Comparison of ENCODE assay signal across 14 cellular contexts in the genomic region with DNA sequence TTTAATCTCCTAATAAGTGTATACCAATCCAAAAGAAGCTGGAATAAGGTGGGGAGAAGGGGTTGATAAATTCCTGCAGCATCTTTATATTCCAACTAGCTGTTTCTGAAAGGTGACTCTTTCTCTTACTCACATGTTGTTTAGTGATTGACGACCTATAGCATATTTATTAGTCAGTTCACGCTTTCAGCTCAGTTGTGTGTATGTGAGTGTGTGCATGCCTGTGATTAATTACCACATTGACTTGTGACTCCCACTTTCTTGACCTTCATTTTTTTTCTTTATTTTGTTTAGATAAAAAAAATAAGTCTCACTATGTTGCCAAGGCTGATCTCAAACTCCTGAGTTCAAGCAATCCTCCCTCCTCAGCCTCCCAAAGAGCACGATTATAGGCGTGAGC. TPM values are rescaled to one million over a fixed set of nuclear protein-coding genes. Genes with fewer than 3 reads are reported as not detected.
DNase-seq lines count a peak whose midpoint lies in the region; ATAC-seq and TF ChIP-seq lines count a peak whose summit lies in the region.
"Had no signal": no experiment of that assay in that cellular context is flagged by ENCODE, and none has a peak within 500 bp of the region (broad histone marks: within the 10 kb centered on the region; RNA-seq: fewer than 3 reads in every experiment).

No MANE protein-coding gene starts in this region.

- dilution Hi-C loops in mammary epithelial cell (cut with HindIII; ENCODE audit: low sequenced_read_pairs), result loop anchor here (10.0 kb wide), 1 partner anchor 166 kb away; no protein-coding TSS in a partner anchor

- no peaks in the 10 kb centered on the region for H3K9me3 Mint-ChIP-seq in nephron progenitor cell

- intact Hi-C loops in breast epithelium (cut with DNase I; ENCODE audit: low total_unique reads), result no loop called here
- intact Hi-C loops in mammary epithelial cell (cut with micrococcal nuclease), result no loop called here
- intact Hi-C loops in transverse colon (cut with DNase I; ENCODE audit: low total_unique reads), result no loop called here

- H3K9me3 ChIP-seq in breast epithelium, result no peaks in the 10 kb centered on the region
- H3K9me3 ChIP-seq in mammary epithelial cell (replicated peaks; ENCODE audit: insufficient read depth, low read length), result no peaks in the 10 kb centered on the region
- no peaks in the 10 kb centered on the region for H3K9me3 ChIP-seq in mesodermal cell (ENCODE audit: control insufficient read depth, low read length)
- H3K9me3 ChIP-seq in transverse colon, result no peaks in the 10 kb centered on the region
- H3K9me3 ChIP-seq: SJCRH30, thyroid gland had no signal

- CTCF ChIA-PET in mammary epithelial cell (lab: Charles Lee; ENCODE audit: low non-redundant PET), result no interaction called here

- no peak overlapping the region for H3K4me3 ChIP-seq in breast epithelium
- no peak overlapping the region for H3K4me3 ChIP-seq in mammary epithelial cell (replicated peaks in 1 of 3; ENCODE audit: insufficient read depth in 1 of 3, low read depth in 2 of 3, low read length in 3 of 3)
- no peak overlapping the region for H3K4me3 ChIP-seq in mesodermal cell (ENCODE audit: extremely low read depth, insufficient read depth, low read length, poor library complexity, severe bottlenecking)
- H3K4me3 ChIP-seq in transverse colon, result no peak overlapping the region
- H3K4me3 ChIP-seq: SJCRH30, thyroid gland had no signal

- H3K79me2 ChIP-seq in mammary epithelial cell (ENCODE audit: insufficient read depth, low read length), result peaks cover 73% of the 10 kb centered on the region

- TF ChIP-seq POLR2A in breast epithelium (IDR thresholded peaks at IDR 0.05), result no peak
- TF ChIP-seq POLR2A in transverse colon (IDR thresholded peaks at IDR 0.05), result no peak

- no peak overlapping the region for H3K4me3 Mint-ChIP-seq in nephron progenitor cell

- no TSS peak for BruUV-seq in mammary epithelial cell (replicated peaks; lab: Mats Ljungman, UMichigan)

- H3K27me3 Mint-ChIP-seq in nephron progenitor cell (ENCODE audit: low read depth, poor library complexity), result peaks cover 10% of the 10 kb centered on the region

- H3K36me3 Mint-ChIP-seq in nephron progenitor cell (ENCODE audit: low read depth), result peaks cover 4% of the 10 kb centered on the region

- TF ChIP-seq EP300 in transverse colon (IDR thresholded peaks at IDR 0.05; ENCODE audit: low read depth), result no peak

- no peak overlapping the region for H2AFZ ChIP-seq in mammary epithelial cell (ENCODE audit: low read depth, low read length)

- WGBS in mammary epithelial cell (ENCODE audit: low coverage, missing lambda C conversion rate), result 96% methylated on average over 4 of the region's 4 CpGs
- WGBS in mesodermal cell (ENCODE audit: insufficient coverage in 2 of 2), 2 experiments, result 92% methylated on average over 2 of the region's 4 CpGs; no CpG with 5 or more reads in 1 of the 2 experiments
- 73 to 83% methylated on average over 2 to 4 of the region's 4 CpGs for WGBS in transverse colon (ENCODE audit: low coverage in 1 of 2), 2 donors

- H3K27me3 ChIP-seq in breast epithelium (no peaks in the 10 kb centered on the region), mammary epithelial cell (ENCODE audit: insufficient read depth, low read length) (no peaks in the 10 kb centered on the region), transverse colon (no peaks in the 10 kb centered on the region)
- H3K27me3 ChIP-seq: SJCRH30, thyroid gland had no signal

- H3K27ac ChIP-seq in breast epithelium (peak overlapping the region; percentile 10 to 44), mammary epithelial cell (ENCODE audit: insufficient read depth, low read depth, low read length) (no peak overlapping the region), caudate nucleus (ENCODE audit: low read depth, low read length) (peak overlapping the region; percentile 65), mesodermal cell (ENCODE audit: low read depth, low read length, severe bottlenecking) (peak overlapping the region; percentile 99), transverse colon (peak overlapping the region; percentile 82 to 90 (median 87))
- H3K27ac ChIP-seq: SJCRH30, VCaP had no signal

- H3K36me3 ChIP-seq in breast epithelium, result no peaks in the 10 kb centered on the region
- H3K36me3 ChIP-seq in mammary epithelial cell (ENCODE audit: insufficient read depth, low read length), result no peaks in the 10 kb centered on the region
- peaks cover 28% of the 10 kb centered on the region for H3K36me3 ChIP-seq in mesodermal cell (ENCODE audit: control insufficient read depth, insufficient read depth, low read length)
- H3K36me3 ChIP-seq in transverse colon, result no peaks in the 10 kb centered on the region
- H3K36me3 ChIP-seq: SJCRH30, thyroid gland had no signal

- DNase-seq in breast epithelium (ENCODE audit: low spot score in 2 of 2) (no peak), mammary epithelial cell (no peak), caudate nucleus (lab: John Stamatoyannopoulos, UW) (no peak), transverse colon (no peak), OCI-M2 (lab: John Stamatoyannopoulos, UW; ENCODE audit: unreplicated experiment) (no peak), nephron progenitor cell (no peak)
- DNase-seq: effector memory CD4-positive, alpha-beta T cell; left colon; nucleus accumbens; SJCRH30; thyroid gland had no signal

- H3K4me1 Mint-ChIP-seq in nephron progenitor cell, result peaks cover 87% of the 10 kb centered on the region

- no peaks in the 10 kb centered on the region for H4K20me1 ChIP-seq in mammary epithelial cell (ENCODE audit: insufficient read depth, low read length)

- no peak for TF ChIP-seq CTCF in breast epithelium (IDR thresholded peaks at IDR 0.05)
- no peak for TF ChIP-seq CTCF in mammary epithelial cell (conservative IDR thresholded peaks at IDR 0.05 in 1 of 2, IDR thresholded peaks at IDR 0.05 in 1 of 2; ENCODE audit: extremely low read depth in 1 of 2, insufficient read depth in 1 of 2, low read depth in 1 of 2, low read length in 2 of 2)
- TF ChIP-seq CTCF in transverse colon (IDR thresholded peaks at IDR 0.05), result no peak
- TF ChIP-seq CTCF in nephron progenitor cell (IDR thresholded peaks at IDR 0.05), result no peak

- no peak overlapping the region for H3K4me2 ChIP-seq in mammary epithelial cell (ENCODE audit: insufficient read depth, low read depth, low read length)

- in situ Hi-C loops in mammary epithelial cell (cut with MboI; ENCODE audit: low sequenced_read_pairs in 2 of 2), result no loop called here
- in situ Hi-C loops in transverse colon (cut with MboI; ENCODE audit: low pct_ligation_motif_present in 1 of 4, low pct_unique_long_range_greater_than_20kb in 1 of 4, low sequenced_read_pairs in 3 of 4), result no loop called here

- no peak for ATAC-seq in HG03442 (IDR thresholded peaks at IDR 0.05; ENCODE audit: unreplicated experiment)
- ATAC-seq: left colon had no signal

- H3K4me1 ChIP-seq in breast epithelium (peaks cover 11 to 19% of the 10 kb centered on the region in 2 donors), mammary epithelial cell (ENCODE audit: insufficient read depth, low read length) (peaks cover 42% of the 10 kb centered on the region), mesodermal cell (ENCODE audit: control insufficient read depth, insufficient read depth, low read length, poor library complexity, severe bottlenecking) (peaks cover 61% of the 10 kb centered on the region), transverse colon (peaks cover 49 to 93% (median 64%) of the 10 kb centered on the region in 4 donors)

- no peak overlapping the region for H3K9ac ChIP-seq in mammary epithelial cell (ENCODE audit: insufficient read depth, low read length)

- no peak overlapping the region for H3K27ac Mint-ChIP-seq in nephron progenitor cell

RNA-seq across cellular contexts. Expression of a gene that starts 44.4 kb away (rescaled TPM):
- 10 to 100 TPM; 55.7 to 97.1 (median 59.1) TPM for total RNA-seq in breast epithelium
- total RNA-seq in mammary epithelial cell, result 10 to 100 TPM; 70.5 to 91.1 TPM
- 67.7 TPM for polyA plus RNA-seq in mammary epithelial cell
- 229 TPM for polyA minus RNA-seq in mammary epithelial cell
- 84.7 TPM for polyA plus RNA-seq in mesodermal cell (2013, experiment 1 of 2)
- 79.8 TPM for polyA plus RNA-seq in mesodermal cell (2013, experiment 2 of 2)
- total RNA-seq in transverse colon, result 100 to 1,000 TPM in 1 of 4 donors, 10 to 100 TPM in 3; 58.4 to 146 (median 79.6) TPM
